In genomic region chr9:83431470-83432060, GRCh38 we compare ENCODE assay signal across 15 cellular contexts.
DNase-seq lines count a peak whose midpoint lies in the region; ATAC-seq and TF ChIP-seq lines count a peak whose summit lies in the region.
"Had no signal": no experiment of that assay in that cellular context is flagged by ENCODE, and none has a peak within 500 bp of the region (broad histone marks: within the 10 kb centered on the region; RNA-seq: fewer than 3 reads in every experiment).

No MANE protein-coding gene starts in this region.

- WGBS in adrenal gland, 4 donors, result 19 to 24% (median 23%) methylated on average over 3 of the region's 3 CpGs
- 26 to 49% (median 29%) methylated on average over 3 of the region's 3 CpGs for WGBS in stomach, 5 donors

- no peak for TF ChIP-seq EP300 in stomach (IDR thresholded peaks at IDR 0.05)

- H3K27me3 ChIP-seq in adrenal gland (no peaks in the 10 kb centered on the region), layer of hippocampus (ENCODE audit: control insufficient read depth, insufficient read depth, low read length) (no peaks in the 10 kb centered on the region), stomach (no peaks in the 10 kb centered on the region)

- H3K4me3 ChIP-seq in adrenal gland (no peak overlapping the region), stomach (no peak overlapping the region)
- H3K4me3 ChIP-seq: smooth muscle cell had no signal

- DNase-seq in adrenal gland, result peak; percentile 66 to 94 (median 87)
- DNase-seq in stomach, result peak; percentile 94
- no peak for DNase-seq in NCI-H1930 (lab: John Stamatoyannopoulos, UW)
- no peak for DNase-seq in amniotic stem cell (lab: John Stamatoyannopoulos, UW)
- DNase-seq in Kasumi-1 (lab: John Stamatoyannopoulos, UW), result no peak
- DNase-seq: activated CD8-positive, alpha-beta T cell treated with anti-CD3 and anti-CD28 coated beads, Interleukin-2, amount 10 ng/mL, durations not matched to agents 7 days and 5 days; activated naive CD8-positive, alpha-beta T cell treated with anti-CD3 and anti-CD28 coated beads, Interleukin-2, amount 10 ng/mL, durations not matched to agents 7 days and 5 days; CD8-positive, alpha-beta T cell; effector memory CD8-positive, alpha-beta T cell; stimulated activated CD8-positive, alpha-beta memory T cell treated with anti-CD3 and anti-CD28 coated beads, Interleukin-4, amount 100 ng/mL, for 48 hours; T-helper 17 cell had no signal

- H3K27ac ChIP-seq in adrenal gland (peak overlapping the region; percentile 70 to 94 (median 78)), layer of hippocampus (ENCODE audit: low read depth, low read length) (peak overlapping the region; percentile 41), stomach (peak overlapping the region; percentile 74 to 88 (median 77))

- H3K9me3 ChIP-seq in adrenal gland (replicated peaks in 1 of 3), result no peaks in the 10 kb centered on the region
- H3K9me3 ChIP-seq in stomach, result no peaks in the 10 kb centered on the region

- no peak for TF ChIP-seq CTCF in adrenal gland (IDR thresholded peaks at IDR 0.05)
- TF ChIP-seq CTCF in stomach (IDR thresholded peaks at IDR 0.05), result no peak

- peaks cover 27 to 51% of the 10 kb centered on the region in 2 donors for H3K4me1 ChIP-seq in adrenal gland (replicated peaks in 1 of 2)
- H3K4me1 ChIP-seq in stomach, result peaks cover 10 to 47% (median 37%) of the 10 kb centered on the region in 4 donors

- H3K36me3 ChIP-seq in adrenal gland (replicated peaks in 1 of 2) (no peaks in the 10 kb centered on the region), stomach (no peaks in the 10 kb centered on the region)

- intact Hi-C loops in adrenal gland (cut with DNase I) (loop anchor here in 1 of 2 donors (10.0 kb wide), 1 partner anchor 103 kb away; the partner anchor contains the start of gene FRMD3), stomach (cut with DNase I; ENCODE audit: low total_unique reads) (no loop called here)

- peak in 1 of 2 donors; percentile 18 for TF ChIP-seq POLR2A in adrenal gland (IDR thresholded peaks at IDR 0.05)
- no peak for TF ChIP-seq POLR2A in stomach (IDR thresholded peaks at IDR 0.05)

- ATAC-seq in HG03175 (IDR thresholded peaks at IDR 0.05; ENCODE audit: unreplicated experiment) (peak; percentile 78), HG02610 (IDR thresholded peaks at IDR 0.05; ENCODE audit: unreplicated experiment) (no peak)
- ATAC-seq: activated CD8-positive, alpha-beta T cell treated with anti-CD3 and anti-CD28 coated beads, Interleukin-2, amount 10 ng/mL, durations not matched to agents 7 days and 5 days; CD8-positive, alpha-beta T cell; effector memory CD8-positive, alpha-beta T cell; T-helper 17 cell had no signal

Comparison
In these comparisons a context has a peak if more than half of its experiments do, and no peak if none do; other contexts are left out.
1. DNase-seq: peak in adrenal gland (7 of 7) and stomach (single experiment); none in NCI-H1930 (0 of 2), amniotic stem cell (single experiment) and Kasumi-1 (0 of 2).
2. Peak in every context shown above with its lines, with median percentiles within 50 percentile points of each other: H3K27ac ChIP-seq.